ENCODE assay signal across 10 cellular contexts in the genomic region with DNA sequence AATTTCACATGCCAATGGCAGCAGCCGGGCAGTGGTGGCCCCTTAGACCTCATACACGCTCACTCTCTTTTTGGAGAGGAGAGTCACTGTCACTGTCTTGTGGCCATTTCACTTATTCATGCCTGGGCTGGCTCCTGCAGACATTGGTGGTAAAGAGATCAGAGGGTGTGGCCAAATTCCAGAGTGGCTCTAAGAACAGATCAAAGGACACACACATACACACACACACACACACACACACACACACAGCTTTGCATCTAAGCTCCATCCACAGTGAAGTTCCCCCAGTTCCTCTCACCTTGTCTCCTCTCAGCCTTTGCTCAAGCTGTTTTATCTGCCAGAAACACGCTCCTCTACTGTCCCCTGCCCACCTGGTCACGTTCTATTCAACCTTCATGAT.
"Had no signal": no experiment of that assay in that cellular context is flagged by ENCODE, and none has a peak within 500 bp of the region (broad histone marks: within the 10 kb centered on the region; RNA-seq: fewer than 3 reads in every experiment).

No MANE protein-coding gene starts in this region.

- H3K4me1 ChIP-seq: gastrocnemius medialis, tibial artery, uterus had no signal

- ATAC-seq: activated T-cell treated with anti-CD3 and anti-CD28 coated beads, Interleukin-2, amount 50 U/mL, for 72 hours; gastrocnemius medialis; heart right ventricle; stimulated activated effector memory CD8-positive, alpha-beta T cell treated with anti-CD3 and anti-CD28 coated beads, Interleukin-12 subunit alpha, Interleukin-12 subunit beta, amount 100 ng/mL, for 72 hours had no signal

- H3K4me3 ChIP-seq: gastrocnemius medialis, heart right ventricle, smooth muscle cell, tibial artery, uterus had no signal

- H3K27me3 Mint-ChIP-seq: activated CD4-positive, alpha-beta memory T cell treated with anti-CD3 and anti-CD28 coated beads for 36 hours; activated naive CD8-positive, alpha-beta T cell treated with anti-CD3 and anti-CD28 coated beads, Interleukin-2, amount 10 ng/mL, durations not matched to agents 7 days and 5 days had no signal

- H3K4me1 Mint-ChIP-seq: stimulated activated effector memory CD8-positive, alpha-beta T cell treated with anti-CD3 and anti-CD28 coated beads, Interleukin-12 subunit alpha, Interleukin-12 subunit beta, amount 100 ng/mL, for 72 hours had no signal

- DNase-seq: activated CD4-positive, alpha-beta memory T cell treated with anti-CD3 and anti-CD28 coated beads for 36 hours; activated naive CD8-positive, alpha-beta T cell treated with anti-CD3 and anti-CD28 coated beads, Interleukin-2, amount 10 ng/mL, durations not matched to agents 7 days and 5 days; activated T-cell treated with anti-CD3 and anti-CD28 coated beads, Interleukin-2, amount 50 U/mL, for 72 hours; gastrocnemius medialis; heart right ventricle; kidney glomerular epithelial cell; tibial artery; uterus had no signal

- H3K4me3 Mint-ChIP-seq: activated CD4-positive, alpha-beta memory T cell treated with anti-CD3 and anti-CD28 coated beads for 36 hours; activated naive CD8-positive, alpha-beta T cell treated with anti-CD3 and anti-CD28 coated beads, Interleukin-2, amount 10 ng/mL, durations not matched to agents 7 days and 5 days; activated T-cell treated with anti-CD3 and anti-CD28 coated beads, Interleukin-2, amount 50 U/mL, for 72 hours; stimulated activated effector memory CD8-positive, alpha-beta T cell treated with anti-CD3 and anti-CD28 coated beads, Interleukin-12 subunit alpha, Interleukin-12 subunit beta, amount 100 ng/mL, for 72 hours had no signal

- H3K36me3 ChIP-seq: gastrocnemius medialis, heart right ventricle, tibial artery, uterus had no signal

- H3K27ac Mint-ChIP-seq: activated CD4-positive, alpha-beta memory T cell treated with anti-CD3 and anti-CD28 coated beads for 36 hours; activated naive CD8-positive, alpha-beta T cell treated with anti-CD3 and anti-CD28 coated beads, Interleukin-2, amount 10 ng/mL, durations not matched to agents 7 days and 5 days; activated T-cell treated with anti-CD3 and anti-CD28 coated beads, Interleukin-2, amount 50 U/mL, for 72 hours; stimulated activated effector memory CD8-positive, alpha-beta T cell treated with anti-CD3 and anti-CD28 coated beads, Interleukin-12 subunit alpha, Interleukin-12 subunit beta, amount 100 ng/mL, for 72 hours had no signal

- H3K9me3 ChIP-seq: gastrocnemius medialis, heart right ventricle, tibial artery, uterus had no signal

- H3K9me3 Mint-ChIP-seq: activated CD4-positive, alpha-beta memory T cell treated with anti-CD3 and anti-CD28 coated beads for 36 hours; activated naive CD8-positive, alpha-beta T cell treated with anti-CD3 and anti-CD28 coated beads, Interleukin-2, amount 10 ng/mL, durations not matched to agents 7 days and 5 days; activated T-cell treated with anti-CD3 and anti-CD28 coated beads, Interleukin-2, amount 50 U/mL, for 72 hours; stimulated activated effector memory CD8-positive, alpha-beta T cell treated with anti-CD3 and anti-CD28 coated beads, Interleukin-12 subunit alpha, Interleukin-12 subunit beta, amount 100 ng/mL, for 72 hours had no signal

- H3K27me3 ChIP-seq: gastrocnemius medialis, heart right ventricle, tibial artery, uterus had no signal

- H3K36me3 Mint-ChIP-seq: activated CD4-positive, alpha-beta memory T cell treated with anti-CD3 and anti-CD28 coated beads for 36 hours; activated naive CD8-positive, alpha-beta T cell treated with anti-CD3 and anti-CD28 coated beads, Interleukin-2, amount 10 ng/mL, durations not matched to agents 7 days and 5 days; stimulated activated effector memory CD8-positive, alpha-beta T cell treated with anti-CD3 and anti-CD28 coated beads, Interleukin-12 subunit alpha, Interleukin-12 subunit beta, amount 100 ng/mL, for 72 hours had no signal
